In genomic region chr18:50401888-50402287, GRCh38 we compare ENCODE assay signal across 1 cellular context.
A peak's percentile ranks its signal among the peaks of the same experiment; 100 is the strongest.
TF ChIP-seq lines count a peak whose summit lies in the region.

No MANE protein-coding gene starts in this region.

TF ChIP-seq in HepG2, 621 proteins besides CTCF, POLR2A, EP300 and RAD21 (continued from another document and continues in another):
- TF ChIP-seq ZNF687 (CRISPR knock-in tag; IDR thresholded peaks at IDR 0.05) (peak; percentile 92), IKZF4 (CRISPR knock-in tag; IDR thresholded peaks at IDR 0.05; ENCODE audit: borderline replicate concordance, low read depth, not compliant biosample characterization) (no peak), ZNF331 (CRISPR knock-in tag; IDR thresholded peaks at IDR 0.05) (peak; percentile 32; the same call in 1 of the 2 replicates), ZNF552 (CRISPR knock-in tag; IDR thresholded peaks at IDR 0.05; ENCODE audit: borderline replicate concordance) (no peak), ZNF230 (CRISPR knock-in tag; IDR thresholded peaks at IDR 0.05) (no peak), ZFY (CRISPR knock-in tag; IDR thresholded peaks at IDR 0.05) (peak; percentile 68), PHF8 (CRISPR knock-in tag; IDR thresholded peaks at IDR 0.05) (peak; percentile 55; the same call in 1 of the 2 replicates), TBX2 (CRISPR knock-in tag; IDR thresholded peaks at IDR 0.05; ENCODE audit: borderline replicate concordance) (peak; percentile 61; the same call in 1 of the 2 replicates), PAXIP1 (CRISPR knock-in tag; conservative IDR thresholded peaks at IDR 0.05) (peak; percentile 50), ZBTB7B (CRISPR knock-in tag; IDR thresholded peaks at IDR 0.05) (peak; percentile 32; the same call in 1 of the 2 replicates), HDAC1 (CRISPR knock-in tag; IDR thresholded peaks at IDR 0.05) (peak; percentile 61), ZBTB7A (CRISPR knock-in tag; IDR thresholded peaks at IDR 0.05) (no peak), MZF1 (CRISPR knock-in tag; IDR thresholded peaks at IDR 0.05; ENCODE audit: borderline replicate concordance) (no peak), CSRNP1 (CRISPR knock-in tag; IDR thresholded peaks at IDR 0.05) (peak; percentile 38; the same call in 1 of the 2 replicates), TBL1XR1 (IDR thresholded peaks at IDR 0.05; ENCODE audit: borderline replicate concordance, low read length, partially characterized antibody) (no peak), SOX6 (IDR thresholded peaks at IDR 0.05) (no peak), SOX6 (CRISPR knock-in tag; IDR thresholded peaks at IDR 0.05) (peak; percentile 62; the same call in 1 of the 2 replicates), AHR (CRISPR knock-in tag; IDR thresholded peaks at IDR 0.05) (0 out of 2 replicates have a peak, but pooled peaks have one; percentile 36), BCL6 (CRISPR knock-in tag; IDR thresholded peaks at IDR 0.05) (peak; percentile 48; the same call in 1 of the 2 replicates), THAP11 (CRISPR knock-in tag; IDR thresholded peaks at IDR 0.05) (no peak), ZNF589 (CRISPR knock-in tag; conservative IDR thresholded peaks at IDR 0.05) (no peak), ZNF800 (CRISPR knock-in tag; IDR thresholded peaks at IDR 0.05) (no peak), SAP130 (CRISPR knock-in tag; IDR thresholded peaks at IDR 0.05; ENCODE audit: low read depth) (peak; percentile 43; the same call in 1 of the 2 replicates), RXRA (CRISPR knock-in tag; IDR thresholded peaks at IDR 0.05) (peak; percentile 32; the same call in 1 of the 2 replicates), KAT2B (IDR thresholded peaks at IDR 0.05; ENCODE audit: borderline replicate concordance, low read depth, low read length) (no peak), ZNF138 (CRISPR knock-in tag; IDR thresholded peaks at IDR 0.05; ENCODE audit: low read depth) (no peak), ZNF607 (CRISPR knock-in tag; IDR thresholded peaks at IDR 0.05; ENCODE audit: borderline replicate concordance) (no peak), RFXAP (CRISPR knock-in tag; IDR thresholded peaks at IDR 0.05; ENCODE audit: borderline replicate concordance) (no peak), SP5 (CRISPR knock-in tag; IDR thresholded peaks at IDR 0.05; ENCODE audit: borderline replicate concordance, low read depth) (peak; percentile 66; the same call in 1 of the 2 replicates), ARNT (IDR thresholded peaks at IDR 0.05) (no peak), YEATS2 (CRISPR knock-in tag; IDR thresholded peaks at IDR 0.05; ENCODE audit: borderline replicate concordance) (0 out of 2 replicates have a peak, but pooled peaks have one; percentile 29), IRX3 (CRISPR knock-in tag; IDR thresholded peaks at IDR 0.05; ENCODE audit: borderline replicate concordance, low read depth) (peak; percentile 25; the same call in 1 of the 2 replicates), MEIS1 (CRISPR knock-in tag; IDR thresholded peaks at IDR 0.05; ENCODE audit: borderline replicate concordance) (no peak), THRA (CRISPR knock-in tag; IDR thresholded peaks at IDR 0.05; ENCODE audit: borderline replicate concordance) (no peak), KDM2A (CRISPR knock-in tag; IDR thresholded peaks at IDR 0.05; ENCODE audit: borderline replicate concordance, low read depth) (peak; percentile 69; the same call in 1 of the 2 replicates), MYC (CRISPR knock-in tag; IDR thresholded peaks at IDR 0.05; ENCODE audit: borderline replicate concordance) (0 out of 2 replicates have a peak, but pooled peaks have one; percentile 20), ZBED4 (CRISPR knock-in tag; IDR thresholded peaks at IDR 0.05; ENCODE audit: borderline replicate concordance) (peak; percentile 45; the same call in 1 of the 2 replicates), NR2C2 (CRISPR knock-in tag; IDR thresholded peaks at IDR 0.05; ENCODE audit: borderline replicate concordance) (no peak), SOX13 (IDR thresholded peaks at IDR 0.05) (no peak), SOX13 (CRISPR knock-in tag; conservative IDR thresholded peaks at IDR 0.05 in 1 of 2, IDR thresholded peaks at IDR 0.05 in 1 of 2) (peak in 1 of 2 experiments; percentile 62; a peak in 2 of 4 replicates), SOX5 (CRISPR knock-in tag; IDR thresholded peaks at IDR 0.05; ENCODE audit: borderline replicate concordance) (peak; percentile 49; the same call in 1 of the 2 replicates), HNF1B (CRISPR knock-in tag; IDR thresholded peaks at IDR 0.05) (peak; percentile 55), HNRNPL (IDR thresholded peaks at IDR 0.05; ENCODE audit: low read depth, low read length) (0 out of 2 replicates have a peak, but pooled peaks have one; percentile 43), STAG1 (CRISPR knock-in tag; IDR thresholded peaks at IDR 0.05) (peak; percentile 26; the same call in 1 of the 2 replicates), GATAD2A (CRISPR knock-in tag; IDR thresholded peaks at IDR 0.05) (peak; percentile 31; the same call in 1 of the 2 replicates), ZNF263 (CRISPR knock-in tag; IDR thresholded peaks at IDR 0.05) (peak; percentile 85), MTF1 (CRISPR knock-in tag; IDR thresholded peaks at IDR 0.05) (no peak)
